Comparison of ENCODE assay signal across 1 cellular context in genomic region chr5:136528481-136528880, GRCh38.
TF ChIP-seq lines count a peak whose summit lies in the region.

No MANE protein-coding gene starts in this region.

TF ChIP-seq in endothelial cell of umbilical vein, 7 proteins besides CTCF, POLR2A, EP300 and RAD21:
- TF ChIP-seq GATA2 (IDR thresholded peaks at IDR 0.05; ENCODE audit: insufficient read depth, insufficient read length, low read depth, low read length) (no peak), FOS (IDR thresholded peaks at IDR 0.05; ENCODE audit: borderline replicate concordance, insufficient read depth, low read length) (no peak), MAX (IDR thresholded peaks at IDR 0.05; ENCODE audit: insufficient read depth, insufficient read length) (no peak), MYC (IDR thresholded peaks at IDR 0.05; ENCODE audit: low read depth, low read length) (no peak), JUN (IDR thresholded peaks at IDR 0.05; ENCODE audit: borderline replicate concordance, insufficient read depth, insufficient read length, low read depth) (no peak), POLR2AphosphoS5 (IDR thresholded peaks at IDR 0.05; ENCODE audit: insufficient read depth, low read depth, low read length) (no peak), EZH2 (IDR thresholded peaks at IDR 0.05; ENCODE audit: borderline replicate concordance, low read depth, low read length, severe bottlenecking) (no peak)
